In the genomic region with DNA sequence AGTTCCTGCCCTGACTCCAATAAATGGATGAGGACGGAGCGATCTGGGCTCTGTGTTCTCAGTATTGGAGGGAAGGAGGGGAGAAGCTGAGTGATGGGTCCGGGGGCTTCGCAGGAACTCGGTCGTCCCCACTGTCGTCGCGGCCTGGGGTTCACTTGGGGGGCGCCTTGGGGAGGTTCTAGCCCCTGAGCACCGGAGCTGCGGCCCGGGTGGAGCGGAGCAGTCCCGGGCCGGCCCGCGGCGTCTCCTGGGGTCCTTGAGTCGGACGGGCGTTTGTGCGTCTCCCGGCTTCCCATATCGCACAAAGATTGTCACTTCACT, we compare ENCODE assay signal across 9 cellular contexts. TPM values are rescaled to one million over a fixed set of nuclear protein-coding genes. Genes with fewer than 3 reads are reported as not detected.
DNase-seq lines count a peak whose midpoint lies in the region; ATAC-seq and TF ChIP-seq lines count a peak whose summit lies in the region.
"Had no signal": no experiment of that assay in that cellular context is flagged by ENCODE, and none has a peak within 500 bp of the region (broad histone marks: within the 10 kb centered on the region; RNA-seq: fewer than 3 reads in every experiment).

No MANE protein-coding gene starts in this region.

- H3K4me3 ChIP-seq in DOHH2 (ENCODE audit: low read length) (peak overlapping the region; percentile 44; the same call in 1 of the 2 replicates), mesendoderm (ENCODE audit: low read length) (no peak overlapping the region)

- H3K9me2 ChIP-seq in DOHH2 (replicated peaks; ENCODE audit: control insufficient read depth, low read length): no peaks in the 10 kb centered on the region

- H3K79me1 ChIP-seq in mesendoderm (ENCODE audit: low read length): no peaks in the 10 kb centered on the region

- H3K4ac ChIP-seq in mesendoderm (ENCODE audit: low read depth, low read length): no peak overlapping the region

- H3K9me3 Mint-ChIP-seq in Calu3 (ENCODE audit: low read depth, unreplicated experiment): no peaks in the 10 kb centered on the region
- H3K9me3 Mint-ChIP-seq: neural crest cell; T-helper 2 cell treated with Interferon-gamma antibody and Interleukin-4, amounts not matched to agents 5 μg/mL and 100 μg/mL, for 36 hours had no signal

- no CpG with 5 or more reads among the region's 25 CpGs for WGBS in mesendoderm (ENCODE audit: extremely low coverage, insufficient coverage, low lambda C conversion rate)

- peak overlapping the region; percentile 44; the same call in 1 of the 2 replicates for H3K4me2 ChIP-seq in DOHH2 (ENCODE audit: low read length)
- H3K4me2 ChIP-seq in mesendoderm (ENCODE audit: low read length): peak overlapping the region; percentile 14

- H3K9me3 ChIP-seq in DOHH2 (ENCODE audit: control insufficient read depth, insufficient read depth, low read length): no peaks in the 10 kb centered on the region
- H3K9me3 ChIP-seq: esophagus squamous epithelium had no signal

- no peak overlapping the region for H2BK120ac ChIP-seq in mesendoderm (ENCODE audit: low read depth, low read length)

- H3K18ac ChIP-seq in mesendoderm (ENCODE audit: low read length): no peak overlapping the region

- H3K36me3 ChIP-seq in DOHH2 (ENCODE audit: control insufficient read depth, low read length) (no peaks in the 10 kb centered on the region), mesendoderm (ENCODE audit: control insufficient read depth, insufficient read depth, low read length) (no peaks in the 10 kb centered on the region)
- H3K36me3 ChIP-seq: esophagus squamous epithelium had no signal

- peaks cover 15% of the 10 kb centered on the region for H3K4me1 Mint-ChIP-seq in Calu3 (ENCODE audit: low read depth, unreplicated experiment)
- H3K4me1 Mint-ChIP-seq: neural crest cell had no signal

- no peak for TF ChIP-seq CTCF in DOHH2 (IDR thresholded peaks at IDR 0.05; ENCODE audit: low read depth, low read length, poor library complexity, severe bottlenecking)
- TF ChIP-seq CTCF in VCaP (conservative IDR thresholded peaks at IDR 0.05): no peak
- TF ChIP-seq CTCF in Calu3 (IDR thresholded peaks at IDR 0.05; ENCODE audit: unreplicated experiment): no peak

- H3K4me3 Mint-ChIP-seq in Calu3 (ENCODE audit: low read depth, unreplicated experiment): no peak overlapping the region
- H3K4me3 Mint-ChIP-seq: neural crest cell; T-helper 2 cell treated with Interferon-gamma antibody and Interleukin-4, amounts not matched to agents 5 μg/mL and 100 μg/mL, for 36 hours had no signal

- peaks cover 9% of the 10 kb centered on the region; the same call in 1 of the 2 replicates for H3F3A ChIP-seq in DOHH2 (ENCODE audit: control insufficient read depth, insufficient read depth)

- H3K36me3 Mint-ChIP-seq in Calu3 (ENCODE audit: insufficient read depth, unreplicated experiment): peaks cover 11% of the 10 kb centered on the region

- intact Hi-C loops in Calu3 (cut with micrococcal nuclease; ENCODE audit: unreplicated experiment): no loop called here

- H2BK5ac ChIP-seq in mesendoderm (ENCODE audit: low read length): no peak overlapping the region

- no peak overlapping the region for H3K27ac Mint-ChIP-seq in Calu3 (ENCODE audit: unreplicated experiment)
- H3K27ac Mint-ChIP-seq: T-helper 2 cell treated with Interferon-gamma antibody and Interleukin-4, amounts not matched to agents 5 μg/mL and 100 μg/mL, for 36 hours had no signal

- H3K23ac ChIP-seq in mesendoderm (ENCODE audit: low read length): no peak overlapping the region

- H4K5ac ChIP-seq in mesendoderm (ENCODE audit: low read length): no peak overlapping the region

- H3K27ac ChIP-seq in DOHH2 (ENCODE audit: low read depth, low read length) (no peak overlapping the region), VCaP (peak overlapping the region; percentile 54; the same call in 1 of the 2 replicates), mesendoderm (ENCODE audit: low read depth, low read length) (no peak overlapping the region)
- H3K27ac ChIP-seq: esophagus squamous epithelium had no signal

- H3K27me3 Mint-ChIP-seq in Calu3 (ENCODE audit: unreplicated experiment): peaks cover 71% of the 10 kb centered on the region

- peaks cover 48% of the 10 kb centered on the region for H3K27me3 ChIP-seq in DOHH2 (ENCODE audit: control insufficient read depth, low read length)
- peaks cover 31% of the 10 kb centered on the region for H3K27me3 ChIP-seq in mesendoderm (ENCODE audit: insufficient read depth, low read length, poor library complexity)

- H4K20me1 ChIP-seq in DOHH2 (ENCODE audit: control insufficient read depth, insufficient read depth, low read depth, low read length): no peaks in the 10 kb centered on the region; the same call in 1 of the 2 replicates

- DNase-seq in mesendoderm (peak; percentile 44), Calu3 (no peak), COLO668 (lab: John Stamatoyannopoulos, UW; ENCODE audit: unreplicated experiment) (no peak)
- DNase-seq: esophagus squamous epithelium had no signal

- H3K79me2 ChIP-seq in DOHH2 (ENCODE audit: control insufficient read depth, low read length) (no peaks in the 10 kb centered on the region), mesendoderm (ENCODE audit: control insufficient read depth, insufficient read depth, low read length) (no peaks in the 10 kb centered on the region)

- H4K8ac ChIP-seq in mesendoderm (ENCODE audit: low read depth, low read length): no peak overlapping the region

- H2AK5ac ChIP-seq in mesendoderm (ENCODE audit: low read length): no peak overlapping the region

- H3K9ac ChIP-seq in mesendoderm (ENCODE audit: low read length): no peak overlapping the region

- CTCF ChIA-PET in Calu3 (lab: Charles Lee): no interaction called here

- no peak overlapping the region for H3K56ac ChIP-seq in mesendoderm (ENCODE audit: low read length)

- no peak overlapping the region for H2BK15ac ChIP-seq in mesendoderm (replicated peaks; ENCODE audit: low read depth)

- peaks cover 20% of the 10 kb centered on the region for H3K4me1 ChIP-seq in DOHH2 (ENCODE audit: control insufficient read depth, low read length)
- H3K4me1 ChIP-seq in mesendoderm (ENCODE audit: control insufficient read depth, low read depth, low read length): no peaks in the 10 kb centered on the region

- BruUV-seq in Calu3 (replicated peaks; lab: Mats Ljungman, UMichigan): no TSS peak

- ATAC-seq in HG03521 (IDR thresholded peaks at IDR 0.05; ENCODE audit: unreplicated experiment): no peak

RNA-seq across cellular contexts. Expression of a gene that starts 0.6 kb away (rescaled TPM):
- not detected for polyA plus RNA-seq in mesendoderm (2013, experiment 1 of 2)
- polyA plus RNA-seq in mesendoderm (2013, experiment 2 of 2): not detected
- total RNA-seq in Calu3 (2022): not detected in 2 replicates
- total RNA-seq: esophagus squamous epithelium, neural crest cell had no signal

RNA-seq across cellular contexts. Expression of a gene that starts 7.5 kb away (rescaled TPM):
- 0.93 TPM for polyA plus RNA-seq in mesendoderm (2013, experiment 1 of 2)
- polyA plus RNA-seq in mesendoderm (2013, experiment 2 of 2): 1.5 TPM
- total RNA-seq in Calu3 (2022): not detected in 2 replicates
- total RNA-seq: neural crest cell had no signal

RNA-seq across cellular contexts. Expression of a gene that starts 11.3 kb away (rescaled TPM):
- 4.4 TPM for polyA plus RNA-seq in mesendoderm (2013, experiment 1 of 2)
- polyA plus RNA-seq in mesendoderm (2013, experiment 2 of 2): 3.1 TPM
- total RNA-seq in Calu3 (2022): not detected in 2 replicates
- total RNA-seq: neural crest cell had no signal

RNA-seq across cellular contexts. Expression of a gene that starts 12.7 kb away (rescaled TPM):
- not detected for polyA plus RNA-seq in mesendoderm (2013, experiment 1 of 2)
- not detected for polyA plus RNA-seq in mesendoderm (2013, experiment 2 of 2)
- not detected in 2 replicates for total RNA-seq in Calu3 (2022)
- total RNA-seq: esophagus squamous epithelium, neural crest cell had no signal

RNA-seq across cellular contexts. Expression of a gene that starts 15.1 kb away (rescaled TPM):
- polyA plus RNA-seq in mesendoderm (2013, experiment 1 of 2): 0.87 TPM
- 0.88 TPM for polyA plus RNA-seq in mesendoderm (2013, experiment 2 of 2)
- total RNA-seq in Calu3 (2022): not detected in 2 replicates
- total RNA-seq: esophagus squamous epithelium had no signal
